Comparison of ENCODE assay signal across 8 cellular contexts in genomic region chr19:12880551-12881171, GRCh38. TPM values are rescaled to one million over a fixed set of nuclear protein-coding genes. Genes with fewer than 3 reads are reported as not detected.
DNase-seq lines count a peak whose midpoint lies in the region; ATAC-seq and TF ChIP-seq lines count a peak whose summit lies in the region.

No MANE protein-coding gene starts in this region.

- H3K9ac ChIP-seq in rectal smooth muscle tissue (ENCODE audit: low read length): peak overlapping the region; percentile 19

- H3K9me3 ChIP-seq in heart right ventricle: peaks cover 0 to 15% (median 0%) of the 10 kb centered on the region in 11 donors

- peak overlapping the region; percentile 62 to 85 (median 74) for H3K4me3 ChIP-seq in heart right ventricle
- peak overlapping the region; percentile 84 for H3K4me3 ChIP-seq in rectal smooth muscle tissue (ENCODE audit: low read length)

- no peak for DNase-seq in Right ventricle myocardium inferior (ENCODE audit: missing footprints)
- DNase-seq in cardiac septum (ENCODE audit: low spot score): no peak
- peak in 1 of 2 donors; percentile 42 for DNase-seq in heart right ventricle
- no peak for DNase-seq in MV-4-11 (lab: John Stamatoyannopoulos, UW)
- DNase-seq in superior temporal gyrus (ENCODE audit: extremely low spot score): no peak

- H3K36me3 Mint-ChIP-seq in activated naive CD4-positive, alpha-beta T cell treated with anti-CD3 and anti-CD28 coated beads, Interleukin-2, amount 50 U/mL, for 24 hours: no peaks in the 10 kb centered on the region

- WGBS in heart right ventricle, 2 donors: 15 to 20% methylated on average over 29 of the region's 29 CpGs

- H3K4me1 ChIP-seq in heart right ventricle (peaks cover 7 to 50% (median 20%) of the 10 kb centered on the region in 9 donors), rectal smooth muscle tissue (ENCODE audit: control insufficient read depth, insufficient read depth, low read length) (peaks cover 4% of the 10 kb centered on the region)

- no peak for TF ChIP-seq CTCF in heart right ventricle (IDR thresholded peaks at IDR 0.05)

- H3K36me3 ChIP-seq in heart right ventricle (peaks cover 0 to 35% (median 21%) of the 10 kb centered on the region in 9 donors), rectal smooth muscle tissue (ENCODE audit: control insufficient read depth, insufficient read depth, low read length) (peaks cover 9% of the 10 kb centered on the region)

- H3K27ac ChIP-seq in heart right ventricle (peak overlapping the region; percentile 67 to 93 (median 86)), rectal smooth muscle tissue (ENCODE audit: low read depth, low read length) (peak overlapping the region; percentile 86)

- peaks cover 20% of the 10 kb centered on the region for H3K4me1 Mint-ChIP-seq in activated naive CD4-positive, alpha-beta T cell treated with anti-CD3 and anti-CD28 coated beads, Interleukin-2, amount 50 U/mL, for 24 hours

- peak overlapping the region; percentile 55 for H3K27ac Mint-ChIP-seq in activated naive CD4-positive, alpha-beta T cell treated with anti-CD3 and anti-CD28 coated beads, Interleukin-2, amount 50 U/mL, for 24 hours

- intact Hi-C loops in Right ventricle myocardium inferior (cut with DNase I): no loop called here
- intact Hi-C loops in cardiac septum (cut with DNase I): no loop called here
- intact Hi-C loops in heart right ventricle (cut with DNase I): loop anchor here in 2 of 10 donors (10.0 kb wide), 1 partner anchor 84 kb away; the partner anchor contains the start of gene DAND5 (in 2 of the 2)

- H3K4me3 Mint-ChIP-seq in activated naive CD4-positive, alpha-beta T cell treated with anti-CD3 and anti-CD28 coated beads, Interleukin-2, amount 50 U/mL, for 24 hours: peak overlapping the region; percentile 89

- H3K27me3 ChIP-seq in heart right ventricle: peaks cover 0 to 29% (median 24%) of the 10 kb centered on the region in 7 donors
- no peaks in the 10 kb centered on the region for H3K27me3 ChIP-seq in rectal smooth muscle tissue (ENCODE audit: control insufficient read depth, insufficient read depth, low read length)

- ATAC-seq in Right ventricle myocardium inferior (peak; percentile 32), HG03354 (IDR thresholded peaks at IDR 0.05; ENCODE audit: poor library complexity, severe bottlenecking, unreplicated experiment) (peak; percentile 23), heart right ventricle (peak; percentile 9 to 51 (median 38))

- no peaks in the 10 kb centered on the region for H3K27me3 Mint-ChIP-seq in activated naive CD4-positive, alpha-beta T cell treated with anti-CD3 and anti-CD28 coated beads, Interleukin-2, amount 50 U/mL, for 24 hours

- no peaks in the 10 kb centered on the region for H3K9me3 Mint-ChIP-seq in activated naive CD4-positive, alpha-beta T cell treated with anti-CD3 and anti-CD28 coated beads, Interleukin-2, amount 50 U/mL, for 24 hours

RNA-seq across cellular contexts. Expression of gene DNASE2, which starts 0.6 kb away (rescaled TPM):
- total RNA-seq in Right ventricle myocardium inferior (18.8 TPM), cardiac septum (21.3 TPM), heart right ventricle (10 to 100 TPM; 16.9 to 34.9 (median 19.9) TPM)
- polyA plus RNA-seq in heart right ventricle: 10 to 100 TPM; 10.5 to 25.6 TPM

RNA-seq across cellular contexts. Expression of gene KLF1, which starts 6.3 kb away (rescaled TPM):
- total RNA-seq in Right ventricle myocardium inferior (not detected), cardiac septum (0.38 TPM), heart right ventricle (under 1 TPM in 1 of 10 donors, not detected in 9; 0.13 TPM)
- not detected for polyA plus RNA-seq in heart right ventricle

RNA-seq across cellular contexts. Expression of gene GCDH, which starts 10.3 kb away (rescaled TPM):
- 33.4 TPM for total RNA-seq in Right ventricle myocardium inferior
- 33.2 TPM for total RNA-seq in cardiac septum
- 10 to 100 TPM; 32.4 to 53.2 (median 45.1) TPM for total RNA-seq in heart right ventricle
- polyA plus RNA-seq in heart right ventricle: 10 to 100 TPM; 22.6 to 72.3 TPM

RNA-seq across cellular contexts. Expression of gene SYCE2, which starts 38.4 kb away (rescaled TPM):
- total RNA-seq in Right ventricle myocardium inferior: not detected
- total RNA-seq in cardiac septum: not detected
- total RNA-seq in heart right ventricle: under 1 TPM in 1 of 10 donors, not detected in 9; 0.21 TPM
- under 1 TPM; 0.10 to 0.22 TPM for polyA plus RNA-seq in heart right ventricle

RNA-seq across cellular contexts. Expression of gene MAST1, which starts 42.3 kb away (rescaled TPM):
- total RNA-seq in Right ventricle myocardium inferior (0.22 TPM), cardiac septum (0.65 TPM), heart right ventricle (under 1 TPM in 8 of 10 donors, not detected in 2; 0.15 to 0.88 (median 0.37) TPM)
- under 1 TPM; 0.07 to 0.23 TPM for polyA plus RNA-seq in heart right ventricle
